24 cellular contexts compared by ENCODE assay signal in genomic region chr2:17975401-17975800, GRCh38.
"Had no signal": no experiment of that assay in that cellular context is flagged by ENCODE, and none has a peak within 500 bp of the region (broad histone marks: within the 10 kb centered on the region; RNA-seq: fewer than 3 reads in every experiment).

No MANE protein-coding gene starts in this region.

- H3K4me1 Mint-ChIP-seq: activated naive CD8-positive, alpha-beta T cell treated with anti-CD3 and anti-CD28 coated beads, Interleukin-2, amount 50 U/mL, for 24 hours; central memory CD8-positive, alpha-beta T cell had no signal

- H3K27me3 Mint-ChIP-seq: brain; central memory CD8-positive, alpha-beta T cell had no signal

- H3K36me3 Mint-ChIP-seq: activated naive CD4-positive, alpha-beta T cell treated with anti-CD3 and anti-CD28 coated beads, Interleukin-2, amount 50 U/mL, for 72 hours; brain had no signal

- H3K4me2 ChIP-seq: PC-9 had no signal

- DNase-seq: activated CD4-positive, alpha-beta T cell treated with anti-CD3 and anti-CD28 coated beads for 48 hours; activated CD4-positive, alpha-beta T cell treated with anti-CD3 and anti-CD28 coated beads, Interleukin-2, amount 50 U/mL, for 4 hours; activated CD4-positive, CD25-positive, alpha-beta regulatory T cell treated with anti-CD3 and anti-CD28 coated beads, Interleukin-2, amount 50 U/mL, for 72 hours; activated CD8-positive, alpha-beta memory T cell treated with anti-CD3 and anti-CD28 coated beads, Interleukin-2, amount 50 U/mL, for 48 hours; activated CD8-positive, alpha-beta T cell treated with anti-CD3 and anti-CD28 coated beads, Interleukin-2, amount 10 ng/mL, durations not matched to agents 7 days and 5 days; activated naive CD4-positive, alpha-beta T cell treated with Interleukin-2 at 50 U/mL for 16 hours; activated naive CD8-positive, alpha-beta T cell treated with anti-CD3 and anti-CD28 coated beads, Interleukin-2, amount 50 U/mL, for 24 hours; activated T-cell treated with anti-CD3 and anti-CD28 coated beads, Interleukin-2, amount 50 U/mL, for 1 hour; amniotic stem cell; Karpas-422; MM.1S; NCI-H1105; NCI-H1436; NCI-H1694 treated with DMSO at 0.1 percent for 48 hours; NCI-H2029 treated with DMSO at 0.1 percent for 48 hours; NCI-H345; NCI-H510A; NCI-H69; PC-9; SHP77 treated with DMSO at 0.1 percent for 48 hours had no signal

- ATAC-seq: activated CD8-positive, alpha-beta T cell treated with anti-CD3 and anti-CD28 coated beads, Interleukin-2, amount 10 ng/mL, durations not matched to agents 7 days and 5 days; activated naive CD4-positive, alpha-beta T cell treated with anti-CD3 and anti-CD28 coated beads, Interleukin-2, amount 50 U/mL, for 72 hours; activated naive CD8-positive, alpha-beta T cell treated with anti-CD3 and anti-CD28 coated beads, Interleukin-2, amount 50 U/mL, for 24 hours had no signal

- H3K27ac Mint-ChIP-seq: activated CD8-positive, alpha-beta T cell treated with anti-CD3 and anti-CD28 coated beads, Interleukin-2, amount 10 ng/mL, durations not matched to agents 7 days and 5 days; activated naive CD4-positive, alpha-beta T cell treated with anti-CD3 and anti-CD28 coated beads, Interleukin-2, amount 50 U/mL, for 72 hours; activated naive CD8-positive, alpha-beta T cell treated with anti-CD3 and anti-CD28 coated beads, Interleukin-2, amount 50 U/mL, for 24 hours; brain; T-helper 1 cell treated with Interleukin-12 subunit alpha and Interleukin-12 subunit beta and Interleukin-4 antibody, amounts not matched to agents 30 μg/mL and 1 μg/mL, for 36 hours had no signal

- H2AFZ ChIP-seq: PC-9 had no signal

- H3K9me3 Mint-ChIP-seq: activated naive CD8-positive, alpha-beta T cell treated with anti-CD3 and anti-CD28 coated beads, Interleukin-2, amount 50 U/mL, for 24 hours; brain; central memory CD8-positive, alpha-beta T cell; T-helper 1 cell treated with Interleukin-12 subunit alpha and Interleukin-12 subunit beta and Interleukin-4 antibody, amounts not matched to agents 30 μg/mL and 1 μg/mL, for 36 hours had no signal

- H3K4me3 ChIP-seq: PC-9 had no signal

- H3K4me3 Mint-ChIP-seq: activated CD8-positive, alpha-beta T cell treated with anti-CD3 and anti-CD28 coated beads, Interleukin-2, amount 10 ng/mL, durations not matched to agents 7 days and 5 days; activated naive CD8-positive, alpha-beta T cell treated with anti-CD3 and anti-CD28 coated beads, Interleukin-2, amount 50 U/mL, for 24 hours; brain; central memory CD8-positive, alpha-beta T cell; T-helper 1 cell treated with Interleukin-12 subunit alpha and Interleukin-12 subunit beta and Interleukin-4 antibody, amounts not matched to agents 30 μg/mL and 1 μg/mL, for 36 hours had no signal
